In genomic region chr20:50271201-50271600, GRCh38 we compare ENCODE assay signal across 1 cellular context.
TF ChIP-seq lines count a peak whose summit lies in the region.

No MANE protein-coding gene starts in this region.

TF ChIP-seq in HepG2, 621 proteins besides CTCF, POLR2A, EP300 and RAD21 (continued from another document and continues in another):
- TF ChIP-seq, protein P1, sequence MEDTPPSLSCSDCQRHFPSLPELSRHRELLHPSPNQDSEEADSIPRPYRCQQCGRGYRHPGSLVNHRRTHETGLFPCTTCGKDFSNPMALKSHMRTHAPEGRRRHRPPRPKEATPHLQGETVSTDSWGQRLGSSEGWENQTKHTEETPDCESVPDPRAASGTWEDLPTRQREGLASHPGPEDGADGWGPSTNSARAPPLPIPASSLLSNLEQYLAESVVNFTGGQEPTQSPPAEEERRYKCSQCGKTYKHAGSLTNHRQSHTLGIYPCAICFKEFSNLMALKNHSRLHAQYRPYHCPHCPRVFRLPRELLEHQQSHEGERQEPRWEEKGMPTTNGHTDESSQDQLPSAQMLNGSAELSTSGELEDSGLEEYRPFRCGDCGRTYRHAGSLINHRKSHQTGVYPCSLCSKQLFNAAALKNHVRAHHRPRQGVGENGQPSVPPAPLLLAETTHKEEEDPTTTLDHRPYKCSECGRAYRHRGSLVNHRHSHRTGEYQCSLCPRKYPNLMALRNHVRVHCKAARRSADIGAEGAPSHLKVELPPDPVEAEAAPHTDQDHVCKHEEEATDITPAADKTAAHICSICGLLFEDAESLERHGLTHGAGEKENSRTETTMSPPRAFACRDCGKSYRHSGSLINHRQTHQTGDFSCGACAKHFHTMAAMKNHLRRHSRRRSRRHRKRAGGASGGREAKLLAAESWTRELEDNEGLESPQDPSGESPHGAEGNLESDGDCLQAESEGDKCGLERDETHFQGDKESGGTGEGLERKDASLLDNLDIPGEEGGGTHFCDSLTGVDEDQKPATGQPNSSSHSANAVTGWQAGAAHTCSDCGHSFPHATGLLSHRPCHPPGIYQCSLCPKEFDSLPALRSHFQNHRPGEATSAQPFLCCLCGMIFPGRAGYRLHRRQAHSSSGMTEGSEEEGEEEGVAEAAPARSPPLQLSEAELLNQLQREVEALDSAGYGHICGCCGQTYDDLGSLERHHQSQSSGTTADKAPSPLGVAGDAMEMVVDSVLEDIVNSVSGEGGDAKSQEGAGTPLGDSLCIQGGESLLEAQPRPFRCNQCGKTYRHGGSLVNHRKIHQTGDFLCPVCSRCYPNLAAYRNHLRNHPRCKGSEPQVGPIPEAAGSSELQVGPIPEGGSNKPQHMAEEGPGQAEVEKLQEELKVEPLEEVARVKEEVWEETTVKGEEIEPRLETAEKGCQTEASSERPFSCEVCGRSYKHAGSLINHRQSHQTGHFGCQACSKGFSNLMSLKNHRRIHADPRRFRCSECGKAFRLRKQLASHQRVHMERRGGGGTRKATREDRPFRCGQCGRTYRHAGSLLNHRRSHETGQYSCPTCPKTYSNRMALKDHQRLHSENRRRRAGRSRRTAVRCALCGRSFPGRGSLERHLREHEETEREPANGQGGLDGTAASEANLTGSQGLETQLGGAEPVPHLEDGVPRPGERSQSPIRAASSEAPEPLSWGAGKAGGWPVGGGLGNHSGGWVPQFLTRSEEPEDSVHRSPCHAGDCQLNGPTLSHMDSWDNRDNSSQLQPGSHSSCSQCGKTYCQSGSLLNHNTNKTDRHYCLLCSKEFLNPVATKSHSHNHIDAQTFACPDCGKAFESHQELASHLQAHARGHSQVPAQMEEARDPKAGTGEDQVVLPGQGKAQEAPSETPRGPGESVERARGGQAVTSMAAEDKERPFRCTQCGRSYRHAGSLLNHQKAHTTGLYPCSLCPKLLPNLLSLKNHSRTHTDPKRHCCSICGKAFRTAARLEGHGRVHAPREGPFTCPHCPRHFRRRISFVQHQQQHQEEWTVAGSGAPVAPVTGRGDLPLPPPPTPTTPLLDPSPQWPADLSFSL (CRISPR knock-in tag; IDR thresholded peaks at IDR 0.05), result 0 out of 2 replicates have a peak, but pooled peaks have one; percentile 6
- no peak for TF ChIP-seq KAT2B (IDR thresholded peaks at IDR 0.05; ENCODE audit: borderline replicate concordance, low read depth, low read length)
- no peak for TF ChIP-seq FOXK1 (CRISPR knock-in tag; IDR thresholded peaks at IDR 0.05; ENCODE audit: borderline replicate concordance, low read depth)
- TF ChIP-seq NFE2L1 (CRISPR knock-in tag; IDR thresholded peaks at IDR 0.05; ENCODE audit: borderline replicate concordance), result no peak
- TF ChIP-seq MXD4 (CRISPR knock-in tag; IDR thresholded peaks at IDR 0.05), result no peak
- TF ChIP-seq ZBTB7A (CRISPR knock-in tag; IDR thresholded peaks at IDR 0.05), result 0 out of 2 replicates have a peak, but pooled peaks have one; percentile 8
- TF ChIP-seq MAF1 (CRISPR knock-in tag; IDR thresholded peaks at IDR 0.05; ENCODE audit: borderline replicate concordance), result no peak
- TF ChIP-seq DPF2 (CRISPR knock-in tag; IDR thresholded peaks at IDR 0.05; ENCODE audit: borderline replicate concordance, low read depth), result no peak
- no peak for TF ChIP-seq SP1 (IDR thresholded peaks at IDR 0.05)
- TF ChIP-seq SP1 (CRISPR knock-in tag; IDR thresholded peaks at IDR 0.05), result no peak
- TF ChIP-seq KDM5B (CRISPR knock-in tag; IDR thresholded peaks at IDR 0.05; ENCODE audit: borderline replicate concordance), result no peak
- TF ChIP-seq CREM (IDR thresholded peaks at IDR 0.05), result no peak
- TF ChIP-seq CREM (CRISPR knock-in tag; IDR thresholded peaks at IDR 0.05), result no peak
- TF ChIP-seq ZNF24 (IDR thresholded peaks at IDR 0.05), result 0 out of 2 replicates have a peak, but pooled peaks have one; percentile 30
- TF ChIP-seq ZFP36L2 (CRISPR knock-in tag; IDR thresholded peaks at IDR 0.05), result no peak
- TF ChIP-seq PRDM4 (CRISPR knock-in tag; IDR thresholded peaks at IDR 0.05; ENCODE audit: borderline replicate concordance), result no peak
- no peak for TF ChIP-seq NFIC (IDR thresholded peaks at IDR 0.05; ENCODE audit: low read length)
- TF ChIP-seq ARNT (IDR thresholded peaks at IDR 0.05), result no peak
- no peak for TF ChIP-seq ZNF83 (CRISPR knock-in tag; IDR thresholded peaks at IDR 0.05; ENCODE audit: borderline replicate concordance)
- 0 out of 2 replicates have a peak, but pooled peaks have one; percentile 42 for TF ChIP-seq ZNF737 (CRISPR knock-in tag; IDR thresholded peaks at IDR 0.05; ENCODE audit: borderline replicate concordance)
- no peak for TF ChIP-seq BRD4 (CRISPR knock-in tag; IDR thresholded peaks at IDR 0.05)
- TF ChIP-seq TRIM24 (CRISPR knock-in tag; IDR thresholded peaks at IDR 0.05), result 0 out of 2 replicates have a peak, but pooled peaks have one; percentile 26
- TF ChIP-seq NCOA1 (CRISPR knock-in tag; IDR thresholded peaks at IDR 0.05), result no peak
- TF ChIP-seq AHDC1 (CRISPR knock-in tag; IDR thresholded peaks at IDR 0.05; ENCODE audit: borderline replicate concordance), result no peak
- no peak for TF ChIP-seq ZNF775 (CRISPR knock-in tag; IDR thresholded peaks at IDR 0.05; ENCODE audit: borderline replicate concordance)
- TF ChIP-seq SUZ12 (IDR thresholded peaks at IDR 0.05; ENCODE audit: low read depth, low read length), result no peak
- TF ChIP-seq MEIS2 (CRISPR knock-in tag; IDR thresholded peaks at IDR 0.05), result no peak
- TF ChIP-seq BRCA1 (CRISPR knock-in tag; IDR thresholded peaks at IDR 0.05), result no peak
- TF ChIP-seq GATAD1 (CRISPR knock-in tag; IDR thresholded peaks at IDR 0.05), result no peak
- no peak for TF ChIP-seq MTA1 (CRISPR knock-in tag; IDR thresholded peaks at IDR 0.05; ENCODE audit: borderline replicate concordance)
- TF ChIP-seq, protein P2, sequence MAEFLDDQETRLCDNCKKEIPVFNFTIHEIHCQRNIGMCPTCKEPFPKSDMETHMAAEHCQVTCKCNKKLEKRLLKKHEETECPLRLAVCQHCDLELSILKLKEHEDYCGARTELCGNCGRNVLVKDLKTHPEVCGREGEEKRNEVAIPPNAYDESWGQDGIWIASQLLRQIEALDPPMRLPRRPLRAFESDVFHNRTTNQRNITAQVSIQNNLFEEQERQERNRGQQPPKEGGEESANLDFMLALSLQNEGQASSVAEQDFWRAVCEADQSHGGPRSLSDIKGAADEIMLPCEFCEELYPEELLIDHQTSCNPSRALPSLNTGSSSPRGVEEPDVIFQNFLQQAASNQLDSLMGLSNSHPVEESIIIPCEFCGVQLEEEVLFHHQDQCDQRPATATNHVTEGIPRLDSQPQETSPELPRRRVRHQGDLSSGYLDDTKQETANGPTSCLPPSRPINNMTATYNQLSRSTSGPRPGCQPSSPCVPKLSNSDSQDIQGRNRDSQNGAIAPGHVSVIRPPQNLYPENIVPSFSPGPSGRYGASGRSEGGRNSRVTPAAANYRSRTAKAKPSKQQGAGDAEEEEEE (CRISPR knock-in tag; IDR thresholded peaks at IDR 0.05; ENCODE audit: borderline replicate concordance), result no peak
- peak; percentile 4; the same call in 1 of the 2 replicates for TF ChIP-seq FOXO1 (CRISPR knock-in tag; IDR thresholded peaks at IDR 0.05)
- TF ChIP-seq MYPOP (CRISPR knock-in tag; IDR thresholded peaks at IDR 0.05), result no peak
- TF ChIP-seq HNRNPL (IDR thresholded peaks at IDR 0.05; ENCODE audit: low read depth, low read length), result no peak
- no peak for TF ChIP-seq ZKSCAN5 (CRISPR knock-in tag; IDR thresholded peaks at IDR 0.05)
- no peak for TF ChIP-seq XBP1 (CRISPR knock-in tag; IDR thresholded peaks at IDR 0.05)
- no peak for TF ChIP-seq FOSL1 (CRISPR knock-in tag; IDR thresholded peaks at IDR 0.05; ENCODE audit: borderline replicate concordance)
- TF ChIP-seq, protein P3, sequence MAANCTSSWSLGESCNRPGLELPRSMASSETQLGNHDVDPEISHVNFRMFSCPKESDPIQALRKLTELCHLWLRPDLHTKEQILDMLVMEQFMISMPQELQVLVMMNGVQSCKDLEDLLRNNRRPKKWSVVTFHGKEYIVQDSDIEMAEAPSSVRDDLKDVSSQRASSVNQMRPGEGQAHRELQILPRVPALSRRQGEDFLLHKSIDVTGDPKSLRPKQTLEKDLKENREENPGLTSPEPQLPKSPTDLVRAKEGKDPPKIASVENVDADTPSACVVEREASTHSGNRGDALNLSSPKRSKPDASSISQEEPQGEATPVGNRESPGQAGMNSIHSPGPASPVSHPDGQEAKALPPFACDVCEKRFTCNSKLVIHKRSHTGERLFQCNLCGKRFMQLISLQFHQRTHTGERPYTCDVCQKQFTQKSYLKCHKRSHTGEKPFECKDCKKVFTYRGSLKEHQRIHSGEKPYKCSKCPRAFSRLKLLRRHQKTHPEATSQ (CRISPR knock-in tag; IDR thresholded peaks at IDR 0.05; ENCODE audit: borderline replicate concordance), result no peak
- no peak for TF ChIP-seq ZNF768 (CRISPR knock-in tag; IDR thresholded peaks at IDR 0.05)
- TF ChIP-seq HMG20A (CRISPR knock-in tag; IDR thresholded peaks at IDR 0.05; ENCODE audit: borderline replicate concordance), result no peak
- TF ChIP-seq CREB3 (CRISPR knock-in tag; IDR thresholded peaks at IDR 0.05), result no peak
- no peak for TF ChIP-seq FOSL2 (CRISPR knock-in tag; IDR thresholded peaks at IDR 0.05)
- no peak for TF ChIP-seq ZNF792 (CRISPR knock-in tag; IDR thresholded peaks at IDR 0.05)
- no peak for TF ChIP-seq POGZ (CRISPR knock-in tag; IDR thresholded peaks at IDR 0.05)
